ENCODE assay signal across 18 cellular contexts in the genomic region with DNA sequence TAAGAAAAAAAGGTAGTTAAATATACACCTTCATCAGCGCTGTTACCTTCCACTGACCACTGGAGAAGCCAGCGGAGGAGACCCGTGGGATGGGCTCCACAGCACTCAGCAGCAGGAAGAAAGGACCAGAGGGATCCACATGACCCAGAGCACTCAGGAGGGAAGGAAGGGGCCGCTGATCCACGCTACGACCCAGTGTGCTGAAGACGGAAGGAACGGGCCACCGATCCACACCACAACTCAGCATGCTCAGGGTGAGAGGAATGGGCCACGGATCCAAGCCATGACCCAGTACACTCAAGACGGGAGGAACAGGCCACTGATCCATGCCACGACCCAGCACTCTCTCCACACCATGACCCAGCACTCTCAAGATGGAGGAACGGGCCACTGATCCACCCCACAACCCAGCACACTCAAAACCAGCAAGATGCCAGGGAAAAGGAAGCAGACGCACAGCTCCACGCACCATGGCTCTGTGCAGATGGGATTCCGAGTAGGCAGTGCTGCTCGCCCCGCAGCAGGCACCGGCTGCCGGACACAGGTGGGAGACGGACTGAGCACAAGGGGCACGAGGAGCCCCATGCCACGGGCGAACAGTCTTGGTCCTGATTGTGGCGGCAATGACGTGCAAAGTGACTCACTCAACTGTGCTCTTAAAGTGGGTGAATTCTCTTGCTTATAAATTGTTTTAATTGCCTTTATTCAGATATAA. TPM values are rescaled to one million over a fixed set of nuclear protein-coding genes. Genes with fewer than 3 reads are reported as not detected.
DNase-seq lines count a peak whose midpoint lies in the region; ATAC-seq, FAIRE-seq and TF ChIP-seq lines count a peak whose summit lies in the region.
"Had no signal": no experiment of that assay in that cellular context is flagged by ENCODE, and none has a peak within 500 bp of the region (broad histone marks: within the 10 kb centered on the region; RNA-seq: fewer than 3 reads in every experiment).

No MANE protein-coding gene starts in this region.

- H3K4me1 Mint-ChIP-seq in nephron progenitor cell, result peaks cover 6% of the 10 kb centered on the region
- H3K4me1 Mint-ChIP-seq: CD14-positive monocyte had no signal

- no peak overlapping the region for H3K9ac ChIP-seq in kidney (ENCODE audit: low read length in 2 of 2)

- no peak overlapping the region for H3K4me3 Mint-ChIP-seq in nephron progenitor cell
- H3K4me3 Mint-ChIP-seq: CD14-positive monocyte; CD8-positive, alpha-beta T cell had no signal

- H3K4me1 ChIP-seq in left ventricle myocardium inferior, result no peaks in the 10 kb centered on the region
- no peaks in the 10 kb centered on the region for H3K4me1 ChIP-seq in kidney (ENCODE audit: control insufficient read depth in 1 of 2, insufficient read depth in 1 of 2, low read depth in 1 of 2, low read length in 2 of 2)
- no peaks in the 10 kb centered on the region for H3K4me1 ChIP-seq in osteoblast (ENCODE audit: insufficient read depth, low read length)
- H3K4me1 ChIP-seq: HAP-1 had no signal

- H3K9me3 Mint-ChIP-seq in nephron progenitor cell, result no peaks in the 10 kb centered on the region
- H3K9me3 Mint-ChIP-seq: CD8-positive, alpha-beta T cell; IgD-negative memory B cell had no signal

- H3K79me2 ChIP-seq in osteoblast (ENCODE audit: insufficient read depth, low read length), result no peaks in the 10 kb centered on the region

- H3K36me3 Mint-ChIP-seq in nephron progenitor cell (ENCODE audit: low read depth), result peaks cover 30% of the 10 kb centered on the region

- H3K27ac ChIP-seq in left ventricle myocardium inferior (replicated peaks), result no peak overlapping the region
- H3K27ac ChIP-seq in kidney (ENCODE audit: low read depth in 2 of 2, low read length in 2 of 2), result no peak overlapping the region
- no peak overlapping the region for H3K27ac ChIP-seq in osteoblast (ENCODE audit: low read depth, low read length)
- H3K27ac ChIP-seq: 22Rv1 had no signal

- H3K4me2 ChIP-seq in osteoblast (ENCODE audit: insufficient read depth, low read length), result no peak overlapping the region

- intact Hi-C loops in cardiac septum (cut with DNase I) (no loop called here), left ventricle myocardium inferior (cut with micrococcal nuclease) (no loop called here), kidney (cut with DNase I) (no loop called here)

- no peak for ATAC-seq in GM21786 (IDR thresholded peaks at IDR 0.05; ENCODE audit: unreplicated experiment)
- ATAC-seq: CD8-positive, alpha-beta T cell had no signal

- no peak for FAIRE-seq in kidney (lab: Jason Lieb, UNC)
- FAIRE-seq: GM18507 had no signal

- H3K9me3 ChIP-seq in left ventricle myocardium inferior (replicated peaks) (no peaks in the 10 kb centered on the region), kidney (ENCODE audit: control insufficient read depth in 1 of 2, low read length in 2 of 2) (no peaks in the 10 kb centered on the region), osteoblast (ENCODE audit: low read depth, low read length) (no peaks in the 10 kb centered on the region)
- H3K9me3 ChIP-seq: HAP-1 had no signal

- no peaks in the 10 kb centered on the region for H3K27me3 ChIP-seq in left ventricle myocardium inferior (ENCODE audit: low read depth)
- H3K27me3 ChIP-seq in osteoblast (ENCODE audit: insufficient read depth, low read length), result no peaks in the 10 kb centered on the region

- TF ChIP-seq CTCF in left ventricle myocardium inferior (IDR thresholded peaks at IDR 0.05; ENCODE audit: borderline replicate concordance) (no peak), kidney (IDR thresholded peaks at IDR 0.05; ENCODE audit: borderline replicate concordance, extremely low read depth, insufficient read depth) (no peak), osteoblast (IDR thresholded peaks at IDR 0.05; ENCODE audit: extremely low read depth, low read depth, low read length) (no peak), nephron progenitor cell (IDR thresholded peaks at IDR 0.05) (no peak)

- no peak overlapping the region for H3K4me3 ChIP-seq in left ventricle myocardium inferior
- H3K4me3 ChIP-seq in kidney (ENCODE audit: low read length in 2 of 2), result no peak overlapping the region
- no peak overlapping the region for H3K4me3 ChIP-seq in osteoblast (ENCODE audit: insufficient read depth, low read length)
- H3K4me3 ChIP-seq: HAP-1 had no signal

- H3K36me3 ChIP-seq in left ventricle myocardium inferior (peaks cover 79% of the 10 kb centered on the region), kidney (ENCODE audit: control insufficient read depth in 1 of 2, insufficient read depth in 2 of 2, low read length in 2 of 2) (peaks cover 21 to 24% of the 10 kb centered on the region in 2 donors), osteoblast (ENCODE audit: insufficient read depth, low read length) (peaks cover 39% of the 10 kb centered on the region)

- no peaks in the 10 kb centered on the region for H4K20me1 ChIP-seq in osteoblast (ENCODE audit: insufficient read depth, low read length)

- H2AFZ ChIP-seq in osteoblast (ENCODE audit: low read length), result no peak overlapping the region

- no peak overlapping the region for H3K27ac Mint-ChIP-seq in nephron progenitor cell
- H3K27ac Mint-ChIP-seq: CD14-positive monocyte; CD8-positive, alpha-beta T cell; IgD-negative memory B cell had no signal

- H3K27me3 Mint-ChIP-seq in nephron progenitor cell (ENCODE audit: low read depth, poor library complexity), result no peaks in the 10 kb centered on the region
- H3K27me3 Mint-ChIP-seq: IgD-negative memory B cell had no signal

- DNase-seq in cardiac septum (ENCODE audit: low spot score) (peak; percentile 41), left ventricle myocardium inferior (no peak), kidney (peak; percentile 68), osteoblast (ENCODE audit: insufficient read length, low spot score, missing footprints) (peak; percentile 45), nephron progenitor cell (no peak)
- DNase-seq in effector CD8-positive, alpha-beta T cell (lab: John Stamatoyannopoulos, UW), result no peak
- DNase-seq: CD8-positive, alpha-beta T cell; COR-L47; DMS53; GF-D8; GOT3 had no signal

RNA-seq across cellular contexts. Expression of a gene that starts 8.7 kb away (rescaled TPM):
- total RNA-seq in cardiac septum, result 14.3 TPM
- 12.7 TPM for total RNA-seq in left ventricle myocardium inferior
- 18.4 TPM for total RNA-seq in kidney
- polyA plus RNA-seq in kidney (ENCODE audit: insufficient read depth, low read depth, low replicate concordance), result 19.6 TPM
- 9.8 and 12.4 TPM in 2 replicates for total RNA-seq in osteoblast

RNA-seq across cellular contexts. Expression of a gene that starts 11.1 kb away (rescaled TPM):
- 0.30 TPM for total RNA-seq in cardiac septum
- total RNA-seq in left ventricle myocardium inferior, result 0.05 TPM
- 0.54 TPM for total RNA-seq in kidney
- polyA plus RNA-seq in kidney (ENCODE audit: insufficient read depth, low read depth, low replicate concordance), result not detected
- total RNA-seq in osteoblast, result not detected in 2 replicates
- total RNA-seq: CD8-positive, alpha-beta T cell had no signal
- polyA plus RNA-seq: BJ had no signal

RNA-seq across cellular contexts. Expression of a gene that starts 16.4 kb away (rescaled TPM):
- 44.3 TPM for total RNA-seq in cardiac septum
- 54.0 TPM for total RNA-seq in left ventricle myocardium inferior
- 37.1 TPM for total RNA-seq in kidney
- 72.4 TPM for polyA plus RNA-seq in kidney (ENCODE audit: insufficient read depth, low read depth, low replicate concordance)
- total RNA-seq in osteoblast, result 30.9 and 35.8 TPM in 2 replicates

RNA-seq across cellular contexts. Expression of a gene that starts 29.9 kb away (rescaled TPM):
- 9.3 TPM for total RNA-seq in cardiac septum
- total RNA-seq in left ventricle myocardium inferior, result 9.5 TPM
- total RNA-seq in kidney, result 10.9 TPM
- 2.8 TPM for polyA plus RNA-seq in kidney (ENCODE audit: insufficient read depth, low read depth, low replicate concordance)
- total RNA-seq in osteoblast, result 61.9 and 85.4 TPM in 2 replicates

Comparison
In these comparisons a context has a peak if more than half of its experiments do, and no peak if none do; other contexts are left out.
1. DNase-seq: peak in cardiac septum (single experiment), kidney (single experiment) and osteoblast (single experiment); none in left ventricle myocardium inferior (single experiment), effector CD8-positive, alpha-beta T cell (single experiment) and nephron progenitor cell (single experiment).